1 cellular context compared by ENCODE assay signal in genomic region chr1:59705849-59706599, GRCh38.
TF ChIP-seq lines count a peak whose summit lies in the region.

No MANE protein-coding gene starts in this region.

TF ChIP-seq in WTC11, 78 proteins besides CTCF, POLR2A, EP300 and RAD21 (continued from another document):
- TF ChIP-seq ARID4B (CRISPR knock-in tag; IDR thresholded peaks at IDR 0.05; ENCODE audit: borderline replicate concordance): no peak
- no peak for TF ChIP-seq IRF2 (CRISPR knock-in tag; IDR thresholded peaks at IDR 0.05; ENCODE audit: borderline replicate concordance, low read depth)
